31 cellular contexts compared by ENCODE assay signal in genomic region chr6:162478191-162478642, GRCh38.
DNase-seq lines count a peak whose midpoint lies in the region; ATAC-seq and TF ChIP-seq lines count a peak whose summit lies in the region.
"Had no signal": no experiment of that assay in that cellular context is flagged by ENCODE, and none has a peak within 500 bp of the region (broad histone marks: within the 10 kb centered on the region; RNA-seq: fewer than 3 reads in every experiment).

No MANE protein-coding gene starts in this region.

- no peaks in the 10 kb centered on the region for H3K27me3 ChIP-seq in parathyroid adenoma (ENCODE audit: control insufficient read depth, insufficient read depth, low read length)
- H3K27me3 ChIP-seq: heart left ventricle, MG63, neutrophil, SJCRH30, upper lobe of right lung had no signal

- peak overlapping the region; percentile 58 for H3K27ac ChIP-seq in parathyroid adenoma
- H3K27ac ChIP-seq: epithelial cell of prostate, neutrophil, psoas muscle, SJCRH30, upper lobe of right lung had no signal

- DNase-seq in NCI-H2227 (lab: John Stamatoyannopoulos, UW; ENCODE audit: unreplicated experiment) = peak; percentile 11
- no peak for DNase-seq in NCI-H2227 treated with DMSO at 0.1 percent for 48 hours (lab: John Stamatoyannopoulos, UW)
- peak; percentile 7 for DNase-seq in SW480 (ENCODE audit: low spot score)
- DNase-seq: 8988T; activated CD4-positive, alpha-beta T cell treated with anti-CD3 and anti-CD28 coated beads for 48 hours; activated naive CD4-positive, alpha-beta T cell; activated T-cell treated with anti-CD3 and anti-CD28 coated beads, Interleukin-2, amount 50 U/mL, for 4 hours; CD4-positive, alpha-beta memory T cell; DMS 273 treated with DMSO at 0.1 percent for 48 hours; heart left ventricle; KBM-7; left colon; mesendoderm; MG63; NCI-H2107; NCI-H774; psoas muscle; small intestine; stimulated activated CD4-positive, alpha-beta T cell treated with anti-CD3 and anti-CD28 coated beads, Interleukin-1b, Interleukin-23, amount 100 ng/mL, for 48 hours; substantia nigra; T-helper 1 cell; upper lobe of right lung had no signal

- H3K4me3 ChIP-seq in parathyroid adenoma (ENCODE audit: low read depth, low read length) = no peak overlapping the region
- H3K4me3 ChIP-seq: HAP-1, heart left ventricle, MG63, psoas muscle, SJCRH30, upper lobe of right lung had no signal

- H3K4me1 ChIP-seq in parathyroid adenoma = peaks cover 12% of the 10 kb centered on the region
- H3K4me1 ChIP-seq: HAP-1, psoas muscle, SJCRH30, upper lobe of right lung had no signal

- no peak overlapping the region for H3K4me2 ChIP-seq in parathyroid adenoma (ENCODE audit: low read length)

- no peaks in the 10 kb centered on the region for H3K79me2 ChIP-seq in parathyroid adenoma

- ATAC-seq in HG02610 (IDR thresholded peaks at IDR 0.05; ENCODE audit: unreplicated experiment) = peak; percentile 65
- no peak for ATAC-seq in GM18909 (IDR thresholded peaks at IDR 0.05; ENCODE audit: poor library complexity, unreplicated experiment)
- ATAC-seq in GM21390 (IDR thresholded peaks at IDR 0.05; ENCODE audit: unreplicated experiment) = no peak
- ATAC-seq in GM19324 (IDR thresholded peaks at IDR 0.05; ENCODE audit: low FRiP score, unreplicated experiment) = no peak
- ATAC-seq: activated T-cell treated with anti-CD3 and anti-CD28 coated beads, Interleukin-2, amount 50 U/mL, for 4 hours; left colon; psoas muscle; upper lobe of right lung had no signal

- no peaks in the 10 kb centered on the region for H3K9me3 ChIP-seq in parathyroid adenoma (ENCODE audit: control insufficient read depth, low read length)
- H3K9me3 ChIP-seq: HAP-1, heart left ventricle, MG63, neutrophil, psoas muscle, SJCRH30, upper lobe of right lung had no signal

- peak overlapping the region; percentile 16 for H2AFZ ChIP-seq in parathyroid adenoma

- no peak overlapping the region for H3K9ac ChIP-seq in parathyroid adenoma

- no peak for TF ChIP-seq CTCF in parathyroid adenoma (IDR thresholded peaks at IDR 0.05)

- no peaks in the 10 kb centered on the region for H3K36me3 ChIP-seq in parathyroid adenoma (ENCODE audit: control insufficient read depth, insufficient read depth, low read length)
- H3K36me3 ChIP-seq: HAP-1, heart left ventricle, MG63, neutrophil, SJCRH30, upper lobe of right lung had no signal
